In the genomic region with DNA sequence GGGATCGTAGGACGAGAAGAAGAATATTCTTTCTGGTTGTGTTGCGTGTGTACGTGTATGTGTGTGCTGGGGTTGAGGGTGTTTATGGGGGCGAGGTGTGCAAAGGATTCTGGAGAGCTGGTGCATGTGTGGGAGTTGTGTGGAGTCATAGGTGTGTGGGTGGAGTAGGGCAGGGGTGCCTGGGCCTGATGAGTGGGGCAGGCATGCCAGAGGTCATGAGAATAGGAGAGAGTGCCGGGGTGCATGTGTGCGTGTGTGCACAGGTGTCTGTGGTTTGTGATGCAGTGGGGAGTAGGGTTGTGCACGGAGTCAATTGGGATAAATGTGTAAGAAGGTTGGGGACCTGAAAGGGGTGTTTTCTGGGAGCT, we compare ENCODE assay signal across 7 cellular contexts. TPM values are rescaled to one million over a fixed set of nuclear protein-coding genes. Genes with fewer than 3 reads are reported as not detected.
DNase-seq lines count a peak whose midpoint lies in the region; FAIRE-seq and TF ChIP-seq lines count a peak whose summit lies in the region.
"Had no signal": no experiment of that assay in that cellular context is flagged by ENCODE, and none has a peak within 500 bp of the region (broad histone marks: within the 10 kb centered on the region; RNA-seq: fewer than 3 reads in every experiment).

No MANE protein-coding gene starts in this region.

- peak overlapping the region; percentile 68 to 72 for H3K4me3 ChIP-seq in kidney (ENCODE audit: low read length in 2 of 2)
- peak overlapping the region; percentile 44 to 56 for H3K4me3 ChIP-seq in uterus

- TF ChIP-seq POLR2A in uterus (IDR thresholded peaks at IDR 0.05), result no peak

- intact Hi-C loops in kidney (cut with DNase I), result no loop called here
- intact Hi-C loops in uterus (cut with DNase I; ENCODE audit: low total_unique reads), result no loop called here

- peak overlapping the region in 1 of 2 donors; percentile 5 for H3K9ac ChIP-seq in kidney (ENCODE audit: low read length in 2 of 2)

- H3K27me3 ChIP-seq in uterus, result no peaks in the 10 kb centered on the region

- H3K4me1 ChIP-seq in kidney (ENCODE audit: control insufficient read depth in 1 of 2, insufficient read depth in 1 of 2, low read depth in 1 of 2, low read length in 2 of 2) (peaks cover 0 to 15% of the 10 kb centered on the region in 2 donors), uterus (no peaks in the 10 kb centered on the region)

- TF ChIP-seq CTCF in kidney (IDR thresholded peaks at IDR 0.05; ENCODE audit: borderline replicate concordance, extremely low read depth, insufficient read depth) (no peak), uterus (IDR thresholded peaks at IDR 0.05) (no peak)

- H3K9me3 ChIP-seq in kidney (ENCODE audit: control insufficient read depth in 1 of 2, low read length in 2 of 2) (no peaks in the 10 kb centered on the region), uterus (no peaks in the 10 kb centered on the region)

- H3K27ac ChIP-seq in kidney (ENCODE audit: low read depth in 2 of 2, low read length in 2 of 2), result peak overlapping the region; percentile 36 to 51
- peak overlapping the region; percentile 75 to 90 for H3K27ac ChIP-seq in uterus

- no peak for FAIRE-seq in kidney (lab: Jason Lieb, UNC)

- H3K36me3 ChIP-seq in kidney (ENCODE audit: control insufficient read depth in 1 of 2, insufficient read depth in 2 of 2, low read length in 2 of 2) (no peaks in the 10 kb centered on the region), uterus (no peaks in the 10 kb centered on the region)

- peak; percentile 69 for DNase-seq in stimulated activated CD4-positive, alpha-beta T cell treated with anti-CD3 and anti-CD28 coated beads, Interleukin-2, amount 100 ng/mL, for 4 hours (ENCODE audit: low read depth)
- no peak for DNase-seq in stimulated activated CD4-positive, alpha-beta T cell treated with anti-CD3 and anti-CD28 coated beads, Interleukin-4, amount 100 ng/mL, for 1 hour
- DNase-seq in kidney, result no peak
- DNase-seq in uterus, result no peak
- DNase-seq in KG1 (lab: John Stamatoyannopoulos, UW), result no peak
- no peak for DNase-seq in effector CD4-positive, alpha-beta T cell
- DNase-seq: NCI-H345 had no signal

RNA-seq across cellular contexts. Expression of a gene that starts 0.6 kb away (rescaled TPM):
- total RNA-seq in kidney (9.5 TPM), uterus (10 to 100 TPM in 2 of 4 donors, 1 to 10 TPM in 2; 7.1 to 28.1 (median 10.9) TPM)
- polyA plus RNA-seq in kidney (ENCODE audit: insufficient read depth, low read depth, low replicate concordance), result 24.3 TPM

RNA-seq across cellular contexts. Expression of a gene that starts 13.0 kb away (rescaled TPM):
- 12.6 TPM for total RNA-seq in kidney
- 15.7 TPM for polyA plus RNA-seq in kidney (ENCODE audit: insufficient read depth, low read depth, low replicate concordance)
- total RNA-seq in uterus, result 1 to 10 TPM in 2 of 4 donors, under 1 TPM in 1, not detected in 1; 0.29 to 6.2 (median 3.5) TPM

RNA-seq across cellular contexts. Expression of a gene that starts 20.2 kb away (rescaled TPM):
- total RNA-seq in kidney, result 16.8 TPM
- polyA plus RNA-seq in kidney (ENCODE audit: insufficient read depth, low read depth, low replicate concordance), result 15.5 TPM
- total RNA-seq in uterus, result 10 to 100 TPM in 1 of 4 donors, 1 to 10 TPM in 3; 1.5 to 11.4 (median 4.5) TPM

RNA-seq across cellular contexts. Expression of a gene that starts 20.6 kb away (rescaled TPM):
- 30.9 TPM for total RNA-seq in kidney
- polyA plus RNA-seq in kidney (ENCODE audit: insufficient read depth, low read depth, low replicate concordance), result 72.2 TPM
- total RNA-seq in uterus, result 10 to 100 TPM; 18.2 to 36.7 (median 21.6) TPM

RNA-seq across cellular contexts. Expression of a gene that starts 23.3 kb away (rescaled TPM):
- 48.0 TPM for total RNA-seq in kidney
- 19.1 TPM for polyA plus RNA-seq in kidney (ENCODE audit: insufficient read depth, low read depth, low replicate concordance)
- 10 to 100 TPM in 2 of 4 donors, 1 to 10 TPM in 2; 6.7 to 61.7 (median 15.7) TPM for total RNA-seq in uterus
